In the genomic region with DNA sequence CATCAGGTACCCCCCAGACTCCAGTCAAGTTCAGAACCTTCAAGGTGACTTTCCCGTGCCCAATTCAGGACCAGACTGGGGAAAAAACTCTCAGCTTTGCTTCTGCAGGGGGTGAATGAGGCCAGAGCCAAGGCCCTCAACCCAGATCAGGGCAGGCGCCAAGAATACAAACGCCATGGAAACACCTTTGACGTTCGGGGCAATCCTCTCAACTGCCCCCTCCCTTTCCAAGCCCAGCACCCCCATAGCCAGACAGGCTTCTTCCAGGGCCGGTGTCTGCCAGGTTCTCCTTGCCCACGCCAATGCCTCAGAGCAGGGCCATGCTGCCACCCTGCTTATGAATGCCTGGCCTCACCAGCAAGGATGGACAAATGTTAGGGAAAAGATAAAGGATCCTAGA, we compare ENCODE assay signal across 17 cellular contexts. TPM values are rescaled to one million over a fixed set of nuclear protein-coding genes. Genes with fewer than 3 reads are reported as not detected.
A peak's percentile ranks its signal among the peaks of the same experiment; 100 is the strongest.
DNase-seq lines count a peak whose midpoint lies in the region; ATAC-seq, FAIRE-seq and TF ChIP-seq lines count a peak whose summit lies in the region.
"Had no signal": no experiment of that assay in that cellular context is flagged by ENCODE, and none has a peak within 500 bp of the region (broad histone marks: within the 10 kb centered on the region; RNA-seq: fewer than 3 reads in every experiment).

No MANE protein-coding gene starts in this region.

- TF ChIP-seq EP300 in K562 (IDR thresholded peaks at IDR 0.05; ENCODE audit: low read length): no peak
- no peak for TF ChIP-seq EP300 in stomach (IDR thresholded peaks at IDR 0.05)

- H3K79me2 ChIP-seq in K562 (ENCODE audit: control insufficient read depth, insufficient read depth, low read length): peaks cover 15% of the 10 kb centered on the region

- 82% methylated on average over 3 of the region's 7 CpGs for WGBS in K562 (ENCODE audit: insufficient coverage, low coverage, missing lambda C conversion rate)
- WGBS in stomach, 5 donors: 81 to 89% (median 83%) methylated on average over 7 of the region's 7 CpGs

- H3K9me3 ChIP-seq in K562 (replicated peaks; ENCODE audit: control insufficient read depth, insufficient read depth, low read depth, low read length) (no peaks in the 10 kb centered on the region), stomach (no peaks in the 10 kb centered on the region)

- no peaks in the 10 kb centered on the region for H4K20me1 ChIP-seq in K562 (replicated peaks; ENCODE audit: control insufficient read depth, insufficient read depth, low read length)

- peaks cover 24 to 29% of the 10 kb centered on the region in 2 experiments; a peak in 4 of 5 replicates for H3K4me1 ChIP-seq in K562 (replicated peaks in 1 of 2; ENCODE audit: control insufficient read depth in 2 of 2, insufficient read depth in 2 of 2, low read length in 2 of 2)
- peaks cover 32 to 63% (median 46%) of the 10 kb centered on the region in 4 donors for H3K4me1 ChIP-seq in stomach

- no peak for TF ChIP-seq POLR2A in K562 (conservative IDR thresholded peaks at IDR 0.05)
- TF ChIP-seq POLR2A in stomach (IDR thresholded peaks at IDR 0.05): no peak

- CTCF ChIA-PET in K562 (lab: Yijun Ruan, JAX; ENCODE audit: low intra/inter-chr PET ratio): interaction anchor here (0.7 kb wide), 1 partner anchor 14 kb away, joined by 3 read pairs; no protein-coding TSS in a partner anchor

- POLR2A ChIA-PET in K562 (lab: Yijun Ruan, JAX): interaction anchor here (0.7 to 1.1 kb wide), 3 partner anchors 8 to 19 kb away, joined by 3 to 5 read pairs (median 4); no protein-coding TSS in a partner anchor

- H3K27me3 ChIP-seq in K562 (ENCODE audit: control insufficient read depth in 2 of 2, insufficient read depth in 2 of 2, low read length in 2 of 2) (no peaks in the 10 kb centered on the region), stomach (no peaks in the 10 kb centered on the region)

- H3K36me3 ChIP-seq in K562 (ENCODE audit: control insufficient read depth, insufficient read depth, low read length) (peaks cover 28% of the 10 kb centered on the region; the same call in 2 of the 3 replicates), stomach (peaks cover 30 to 81% (median 76%) of the 10 kb centered on the region in 4 donors)

- ATAC-seq in K562 (no peak), HG03139 (IDR thresholded peaks at IDR 0.05; ENCODE audit: unreplicated experiment) (no peak), HG03571 (IDR thresholded peaks at IDR 0.05; ENCODE audit: unreplicated experiment) (no peak)
- ATAC-seq: activated T-cell treated with anti-CD3 and anti-CD28 coated beads, Interleukin-2, amount 50 U/mL, for 72 hours had no signal

- H3K27ac ChIP-seq in K562 (ENCODE audit: extremely low read depth, low read depth, low read length) (peak overlapping the region; percentile 44; the same call in 1 of the 3 replicates), stomach (peak overlapping the region in 4 of 5 donors; percentile 39 to 52 (median 43))
- H3K27ac ChIP-seq: HL-60 had no signal

- intact Hi-C loops in K562 (cut with micrococcal nuclease): no loop called here
- intact Hi-C loops in stomach (cut with DNase I; ENCODE audit: low total_unique reads): no loop called here

- H3K4me2 ChIP-seq in K562 (ENCODE audit: insufficient read depth, low read length): no peak overlapping the region

- TF ChIP-seq RAD21 in K562 (CRISPR knock-in tag; conservative IDR thresholded peaks at IDR 0.05 in 1 of 2, IDR thresholded peaks at IDR 0.05 in 1 of 2): no peak

- H2AFZ ChIP-seq in K562 (ENCODE audit: low read depth, low read length): no peak overlapping the region

- DNase-seq in NCI-H69 (lab: John Stamatoyannopoulos, UW): peak; percentile 60
- DNase-seq in K562 (ENCODE audit: extremely low read depth in 1 of 4, low spot score in 3 of 4): no peak
- peak; percentile 59 for DNase-seq in medulla oblongata (ENCODE audit: extremely low spot score)
- DNase-seq in stomach: no peak
- DNase-seq in NCI-H1694 treated with DMSO at 0.1 percent for 48 hours (lab: John Stamatoyannopoulos, UW): no peak
- DNase-seq: activated CD4-positive, alpha-beta T cell treated with anti-CD3 and anti-CD28 coated beads, Interleukin-2, amount 50 U/mL, for 4 hours; activated T-cell treated with anti-CD3 and anti-CD28 coated beads, Interleukin-2, amount 50 U/mL, for 72 hours; KBM-7; NCI-H1105 treated with DMSO at 0.1 percent for 48 hours; small intestine; stimulated activated naive CD4-positive, alpha-beta T cell treated with Interleukin-2 at 50 U/mL for 16 hours had no signal

- BruUV-seq in K562 (replicated peaks; lab: Mats Ljungman, UMichigan): no TSS peak

- H3K4me3 ChIP-seq in K562 (no peak overlapping the region), stomach (no peak overlapping the region)

- TF ChIP-seq CTCF in K562 (IDR thresholded peaks at IDR 0.05 in 2 of 3, conservative IDR thresholded peaks at IDR 0.05 in 1 of 3; ENCODE audit: insufficient read depth in 2 of 3, low read depth in 1 of 3, low read length in 3 of 3): no peak
- no peak for TF ChIP-seq CTCF in stomach (IDR thresholded peaks at IDR 0.05)

- in situ Hi-C loops in K562 (cut with MboI): no loop called here

- no peak for FAIRE-seq in K562 (lab: Jason Lieb, UNC)
- FAIRE-seq: islet of Langerhans, RCC 7860, small intestine had no signal

- no peaks in the 10 kb centered on the region for H3K9me1 ChIP-seq in K562 (ENCODE audit: control insufficient read depth, insufficient read depth, low read length)

- peak overlapping the region in 1 of 2 experiments; percentile 74; a peak in 3 of 4 replicates for H3K9ac ChIP-seq in K562 (ENCODE audit: insufficient read depth in 1 of 2, low read depth in 2 of 2, low read length in 2 of 2)

RNA-seq across cellular contexts. Expression of gene ARHGAP1, which starts 5.8 kb away (rescaled TPM):
- 36.7 and 76.2 TPM in 2 replicates for total RNA-seq in K562 (2011; cell fraction: chromatin; rRNA removed; ENCODE audit: low replicate concordance)
- 31.7 and 34.5 TPM in 2 replicates for total RNA-seq in K562 (2011; cell fraction: nucleolus; rRNA removed)
- 30.6 and 40.3 TPM in 2 replicates for total RNA-seq in K562 (2011; cell fraction: nucleoplasm; rRNA removed)
- total RNA-seq in K562 (2014; rRNA removed) (7.4 and 11.1 TPM in 2 replicates), K562 (2014; rRNA removed; fragmentation: Illumina TruSeq; extraction: Trizol) (5.9 and 6.9 TPM in 2 replicates), K562 (2015; rRNA removed; fragmentation: Illumina TruSeq; extraction: Trizol) (10.7 and 11.3 TPM in 2 replicates), K562 (2021) (30.3 and 30.4 TPM in 2 replicates), stomach (10 to 100 TPM; 21.1 to 82.9 (median 35.6) TPM)
- polyA plus RNA-seq in K562 (2011; rRNA removed) (8.2 and 13.2 TPM in 2 replicates), K562 (2014; fragmentation: Illumina TruSeq; extraction: Trizol) (25.0 and 26.7 TPM in 2 replicates), K562 (2014; fragmentation: Nextera tagmentation; extraction: Ambion mirVana) (1 to 10 TPM; 3.6 to 5.7 TPM), K562 (2014; rRNA removed) (14.1 and 14.2 TPM in 2 replicates), stomach (10 to 100 TPM; 21.2 to 29.3 (median 28.0) TPM)
- 10.8 and 17.1 TPM in 2 replicates for polyA plus RNA-seq in K562 (2011; cell fraction: cytosol; rRNA removed)
- 11.1 and 18.2 TPM in 2 replicates for polyA plus RNA-seq in K562 (2011; cell fraction: nucleus; rRNA removed)
- polyA plus RNA-seq in K562 (2012): 16.3 and 23.1 TPM in 2 replicates
- polyA minus RNA-seq in K562 (2011; rRNA and poly(A)+ RNA removed): 23.5 and 26.8 TPM in 2 replicates
- polyA minus RNA-seq in K562 (2011; cell fraction: cytosol; rRNA and poly(A)+ RNA removed): 27.3 and 29.4 TPM in 2 replicates
- 11.3 and 15.9 TPM in 2 replicates for polyA minus RNA-seq in K562 (2011; cell fraction: nucleus; rRNA and poly(A)+ RNA removed)

RNA-seq across cellular contexts. Expression of gene ZNF408, which starts 6.2 kb away (rescaled TPM):
- total RNA-seq in K562 (2011; cell fraction: chromatin; rRNA removed; ENCODE audit: low replicate concordance): 16.0 and 39.3 TPM in 2 replicates
- 22.9 and 32.4 TPM in 2 replicates for total RNA-seq in K562 (2011; cell fraction: nucleolus; rRNA removed)
- total RNA-seq in K562 (2011; cell fraction: nucleoplasm; rRNA removed): 20.5 and 21.6 TPM in 2 replicates
- total RNA-seq in K562 (2014; rRNA removed) (11.8 and 12.2 TPM in 2 replicates), K562 (2014; rRNA removed; fragmentation: Illumina TruSeq; extraction: Trizol) (7.3 and 7.4 TPM in 2 replicates), K562 (2015; rRNA removed; fragmentation: Illumina TruSeq; extraction: Trizol) (12.8 and 14.1 TPM in 2 replicates), K562 (2021) (17.4 and 18.4 TPM in 2 replicates), stomach (10 to 100 TPM in 2 of 5 donors, 1 to 10 TPM in 3; 5.5 to 14.6 (median 6.5) TPM)
- polyA plus RNA-seq in K562 (2011; rRNA removed) (4.5 and 7.6 TPM in 2 replicates), K562 (2014; fragmentation: Illumina TruSeq; extraction: Trizol) (7.4 and 10.8 TPM in 2 replicates), K562 (2014; fragmentation: Nextera tagmentation; extraction: Ambion mirVana) (under 1 TPM; 0.15 to 0.38 TPM), K562 (2014; rRNA removed) (7.0 and 10.0 TPM in 2 replicates), stomach (1 to 10 TPM; 7.2 to 8.6 (median 7.6) TPM)
- 5.7 and 12.0 TPM in 2 replicates for polyA plus RNA-seq in K562 (2011; cell fraction: cytosol; rRNA removed)
- polyA plus RNA-seq in K562 (2011; cell fraction: nucleus; rRNA removed): 13.3 and 21.7 TPM in 2 replicates
- 8.5 and 12.1 TPM in 2 replicates for polyA plus RNA-seq in K562 (2012)
- polyA minus RNA-seq in K562 (2011; rRNA and poly(A)+ RNA removed): 4.6 and 4.8 TPM in 2 replicates
- polyA minus RNA-seq in K562 (2011; cell fraction: cytosol; rRNA and poly(A)+ RNA removed): 5.2 and 8.7 TPM in 2 replicates
- 14.1 and 19.8 TPM in 2 replicates for polyA minus RNA-seq in K562 (2011; cell fraction: nucleus; rRNA and poly(A)+ RNA removed)

RNA-seq across cellular contexts. Expression of gene F2, which starts 24.4 kb away (rescaled TPM):
- total RNA-seq in K562 (2011; cell fraction: chromatin; rRNA removed; ENCODE audit: low replicate concordance): not detected in 2 replicates
- total RNA-seq in K562 (2011; cell fraction: nucleolus; rRNA removed): not detected in 2 replicates
- not detected in 2 replicates for total RNA-seq in K562 (2011; cell fraction: nucleoplasm; rRNA removed)
- total RNA-seq in K562 (2014; rRNA removed) (not detected in 2 replicates), K562 (2014; rRNA removed; fragmentation: Illumina TruSeq; extraction: Trizol) (not detected in 2 replicates), K562 (2015; rRNA removed; fragmentation: Illumina TruSeq; extraction: Trizol) (not detected in 2 replicates), K562 (2021) (0.16 and 0.22 TPM in 2 replicates), stomach (under 1 TPM in 1 of 5 donors, not detected in 4; 0.92 TPM)
- polyA plus RNA-seq in K562 (2011; rRNA removed) (not detected in 2 replicates), K562 (2014; fragmentation: Illumina TruSeq; extraction: Trizol) (not detected in 2 replicates), K562 (2014; fragmentation: Nextera tagmentation; extraction: Ambion mirVana) (not detected), K562 (2014; rRNA removed) (not detected in 2 replicates), stomach (under 1 TPM in 2 of 3 donors, not detected in 1; 0.19 to 0.33 TPM)
- not detected in 2 replicates for polyA plus RNA-seq in K562 (2011; cell fraction: cytosol; rRNA removed)
- polyA plus RNA-seq in K562 (2011; cell fraction: nucleus; rRNA removed): not detected in 2 replicates
- not detected in 2 replicates for polyA plus RNA-seq in K562 (2012)
- not detected in 2 replicates for polyA minus RNA-seq in K562 (2011; rRNA and poly(A)+ RNA removed)
- polyA minus RNA-seq in K562 (2011; cell fraction: cytosol; rRNA and poly(A)+ RNA removed): 2.4 TPM in 1 of 2 replicates, not detected in the other
- not detected in 2 replicates for polyA minus RNA-seq in K562 (2011; cell fraction: nucleus; rRNA and poly(A)+ RNA removed)
- total RNA-seq: activated T-cell treated with anti-CD3 and anti-CD28 coated beads, Interleukin-2, amount 50 U/mL, for 72 hours; mesothelial cell of epicardium had no signal

Comparison
In these comparisons a context has a peak if more than half of its experiments do, and no peak if none do; other contexts are left out.
1. DNase-seq: peak in NCI-H69 (single experiment) and medulla oblongata (single experiment); none in K562 (0 of 4), stomach (single experiment) and NCI-H1694 treated with DMSO at 0.1 percent for 48 hours (single experiment).